In the genomic region with DNA sequence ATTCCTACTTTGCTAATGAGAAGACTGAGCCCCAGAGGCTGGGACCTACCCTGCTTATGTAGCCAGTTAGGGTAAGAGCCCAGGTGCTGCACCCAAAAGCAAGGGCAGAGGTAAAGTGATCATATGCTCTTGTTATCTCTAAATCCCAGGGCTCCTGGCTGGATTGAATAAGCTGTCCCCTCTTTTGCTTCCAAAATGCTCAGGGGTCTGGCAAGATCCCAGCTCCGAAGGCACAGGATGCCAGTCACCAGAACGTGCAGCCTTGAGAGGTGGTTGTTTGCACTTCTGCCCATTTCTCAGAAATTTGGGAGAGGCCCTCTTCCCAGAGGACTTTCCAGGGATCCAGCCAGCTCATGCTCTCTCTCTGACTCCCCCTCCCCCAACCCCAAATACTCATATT, we compare ENCODE assay signal across 20 cellular contexts.
DNase-seq lines count a peak whose midpoint lies in the region; ATAC-seq and TF ChIP-seq lines count a peak whose summit lies in the region.
"Had no signal": no experiment of that assay in that cellular context is flagged by ENCODE, and none has a peak within 500 bp of the region (broad histone marks: within the 10 kb centered on the region; RNA-seq: fewer than 3 reads in every experiment).

No MANE protein-coding gene starts in this region.

- H2AFZ ChIP-seq in neuronal stem cell (ENCODE audit: low read length), result no peak overlapping the region

- H3K36me3 ChIP-seq in right atrium auricular region (no peaks in the 10 kb centered on the region), neuronal stem cell (replicated peaks in 1 of 2; ENCODE audit: control insufficient read depth in 2 of 2, insufficient read depth in 2 of 2, low read length in 2 of 2) (peaks cover 2 to 5% of the 10 kb centered on the region in 2 donors), tibial nerve (no peaks in the 10 kb centered on the region)

- no peak overlapping the region for H2BK12ac ChIP-seq in neuronal stem cell (ENCODE audit: low read length)

- intact Hi-C loops in Right ventricle myocardium inferior (cut with DNase I), result no loop called here

- H4K8ac ChIP-seq in neuronal stem cell (ENCODE audit: low read depth, low read length), result no peak overlapping the region

- no peak overlapping the region for H3K9ac ChIP-seq in neuronal stem cell (ENCODE audit: low read depth, low read length, poor library complexity)
- H3K9ac ChIP-seq: BLaER1 treated with 17β-estradiol and CSF1 and Interleukin-3, amounts not matched to agents 10 nM and 100 nM had no signal

- TF ChIP-seq EP300 in tibial nerve (IDR thresholded peaks at IDR 0.05), result no peak

- no peak overlapping the region for H3K4me2 ChIP-seq in neuronal stem cell (ENCODE audit: insufficient read depth, low read length, poor library complexity, severe bottlenecking)
- H3K4me2 ChIP-seq: A549; BLaER1 treated with 17β-estradiol and CSF1 and Interleukin-3, amounts not matched to agents 10 nM and 100 nM had no signal

- no CpG with 5 or more reads among the region's 2 CpGs for whole genome bisulfite sequencing in neuronal stem cell (ENCODE audit: extremely low coverage in 2 of 2, insufficient read length in 2 of 2, insufficient replicate concordance in 1 of 2), 2 donors
- WGBS in tibial nerve, 2 donors, result 67 to 73% methylated on average over 2 of the region's 2 CpGs

- peaks cover 37% of the 10 kb centered on the region for H3K4me1 Mint-ChIP-seq in nephron
- H3K4me1 Mint-ChIP-seq: B cell had no signal

- H3K4me1 ChIP-seq in right atrium auricular region, result peaks cover 0 to 11% of the 10 kb centered on the region in 2 donors
- peaks cover 0 to 7% of the 10 kb centered on the region in 2 donors for H3K4me1 ChIP-seq in neuronal stem cell (ENCODE audit: control insufficient read depth in 2 of 2, insufficient read depth in 1 of 2, low read depth in 1 of 2, low read length in 2 of 2)
- peaks cover 0 to 17% (median 3%) of the 10 kb centered on the region in 4 donors for H3K4me1 ChIP-seq in tibial nerve
- H3K4me1 ChIP-seq: A549, Caco-2 had no signal

- TF ChIP-seq POLR2A in tibial nerve (IDR thresholded peaks at IDR 0.05), result no peak

- no peaks in the 10 kb centered on the region for H3K27me3 Mint-ChIP-seq in nephron (ENCODE audit: low read depth)
- H3K27me3 Mint-ChIP-seq: CD4-positive, alpha-beta T cell had no signal

- no peak overlapping the region for H3K4me3 Mint-ChIP-seq in nephron
- H3K4me3 Mint-ChIP-seq: B cell; CD4-positive, alpha-beta T cell; CD8-positive, alpha-beta T cell had no signal

- peak overlapping the region; percentile 14 for H3K18ac ChIP-seq in neuronal stem cell (ENCODE audit: low read length)

- H2BK5ac ChIP-seq in neuronal stem cell (ENCODE audit: low read length), result no peak overlapping the region

- no peak overlapping the region for H2BK120ac ChIP-seq in neuronal stem cell (ENCODE audit: low read depth, low read length)

- H3K27ac ChIP-seq in right atrium auricular region (no peak overlapping the region), neuronal stem cell (replicated peaks; ENCODE audit: low read length) (no peak overlapping the region), tibial nerve (no peak overlapping the region)
- H3K27ac ChIP-seq: 22Rv1; A549; BLaER1 treated with 17β-estradiol and CSF1 and Interleukin-3, amounts not matched to agents 10 nM and 100 nM; C4-2B had no signal

- H3K4ac ChIP-seq in neuronal stem cell (ENCODE audit: low read length), result no peak overlapping the region

- H3K27me3 ChIP-seq in right atrium auricular region (no peaks in the 10 kb centered on the region), neuronal stem cell (ENCODE audit: control insufficient read depth in 3 of 3, insufficient read depth in 3 of 3, low read depth in 1 of 3, low read length in 3 of 3) (no peaks in the 10 kb centered on the region), tibial nerve (no peaks in the 10 kb centered on the region)
- H3K27me3 ChIP-seq: BLaER1 treated with 17β-estradiol and CSF1 and Interleukin-3, amounts not matched to agents 10 nM and 100 nM had no signal

- peaks cover 15% of the 10 kb centered on the region for H3K36me3 Mint-ChIP-seq in nephron (ENCODE audit: low read depth)
- H3K36me3 Mint-ChIP-seq: CD8-positive, alpha-beta T cell had no signal

- H3K9me3 Mint-ChIP-seq in nephron, result peaks cover 3% of the 10 kb centered on the region
- H3K9me3 Mint-ChIP-seq: CD4-positive, alpha-beta T cell; CD8-positive, alpha-beta T cell had no signal

- ATAC-seq in Right ventricle myocardium inferior (no peak), HG03378 (IDR thresholded peaks at IDR 0.05; ENCODE audit: unreplicated experiment) (no peak)
- ATAC-seq: A549; CD8-positive, alpha-beta T cell; GM12878 had no signal

- no peak overlapping the region for H3K14ac ChIP-seq in neuronal stem cell (ENCODE audit: low read length)

- H2AK5ac ChIP-seq in neuronal stem cell (ENCODE audit: low read depth, low read length), result no peak overlapping the region

- no peak overlapping the region for H2BK15ac ChIP-seq in neuronal stem cell (ENCODE audit: low read length)

- H4K91ac ChIP-seq in neuronal stem cell (ENCODE audit: low read depth, low read length, poor library complexity), result no peak overlapping the region

- no peak overlapping the region for H3K23ac ChIP-seq in neuronal stem cell (ENCODE audit: low read depth, low read length, poor library complexity)

- peak; percentile 2 for DNase-seq in Right ventricle myocardium inferior (ENCODE audit: missing footprints)
- no peak for DNase-seq in right atrium auricular region (ENCODE audit: low spot score)
- no peak for DNase-seq in neuronal stem cell (ENCODE audit: low spot score)
- DNase-seq in tibial nerve (ENCODE audit: low spot score in 2 of 2), result no peak
- DNase-seq in NCI-H2081 treated with DMSO at 0.1 percent for 48 hours (lab: John Stamatoyannopoulos, UW), result no peak
- DNase-seq: AML-193; Caco-2; Calu3; CD4-positive, alpha-beta T cell; CD8-positive, alpha-beta T cell; DMS79 treated with DMSO at 0.1 percent for 48 hours; GDM1 had no signal

- H3K79me1 ChIP-seq in neuronal stem cell (ENCODE audit: low read depth, low read length), result peaks cover 2% of the 10 kb centered on the region

- H3K9me3 ChIP-seq in right atrium auricular region, result no peaks in the 10 kb centered on the region
- peaks cover 3 to 11% of the 10 kb centered on the region in 2 donors for H3K9me3 ChIP-seq in neuronal stem cell (replicated peaks in 1 of 2; ENCODE audit: control insufficient read depth in 2 of 2, insufficient read depth in 1 of 2, low read depth in 1 of 2, low read length in 2 of 2)
- H3K9me3 ChIP-seq in tibial nerve, result peaks cover 0 to 13% (median 0%) of the 10 kb centered on the region in 4 donors
- H3K9me3 ChIP-seq: A549, Caco-2 had no signal

- no peak overlapping the region for H3K4me3 ChIP-seq in right atrium auricular region
- no peak overlapping the region for H3K4me3 ChIP-seq in neuronal stem cell (ENCODE audit: low read length in 2 of 2)
- no peak overlapping the region for H3K4me3 ChIP-seq in tibial nerve
- H3K4me3 ChIP-seq: A549; BLaER1 treated with 17β-estradiol and CSF1 and Interleukin-3, amounts not matched to agents 10 nM and 100 nM; GM12878 had no signal

- TF ChIP-seq CTCF in right atrium auricular region (IDR thresholded peaks at IDR 0.05) (no peak), nephron (IDR thresholded peaks at IDR 0.05; ENCODE audit: unreplicated experiment in 3 of 3) (no peak), tibial nerve (IDR thresholded peaks at IDR 0.05) (no peak)

- peak overlapping the region; percentile 16 to 46 (median 43) for H3K27ac Mint-ChIP-seq in nephron
- H3K27ac Mint-ChIP-seq: B cell; CD4-positive, alpha-beta T cell; CD8-positive, alpha-beta T cell had no signal
